ENCODE assay signal across 17 cellular contexts in genomic region chr6:34816635-34817301, GRCh38. TPM values are rescaled to one million over a fixed set of nuclear protein-coding genes. Genes with fewer than 3 reads are reported as not detected.
DNase-seq lines count a peak whose midpoint lies in the region; FAIRE-seq and TF ChIP-seq lines count a peak whose summit lies in the region.
"Had no signal": no experiment of that assay in that cellular context is flagged by ENCODE, and none has a peak within 500 bp of the region (broad histone marks: within the 10 kb centered on the region; RNA-seq: fewer than 3 reads in every experiment).

No MANE protein-coding gene starts in this region.

- no peaks in the 10 kb centered on the region for H3K27me3 ChIP-seq in smooth muscle cell (ENCODE audit: low read depth)

- peaks cover 3% of the 10 kb centered on the region for H3K9me3 Mint-ChIP-seq in glutamatergic neuron (ENCODE audit: unreplicated experiment)
- H3K9me3 Mint-ChIP-seq: activated T-cell treated with anti-CD3 and anti-CD28 coated beads, Interleukin-2, amount 50 U/mL, for 4 hours; CD4-positive, alpha-beta T cell; T-helper 2 cell treated with Interferon-gamma antibody and Interleukin-4, amounts not matched to agents 5 μg/mL and 100 μg/mL, for 36 hours had no signal

- H3K4me2 ChIP-seq in smooth muscle cell: peak overlapping the region; percentile 39

- H3K9me3 ChIP-seq in SK-N-MC (ENCODE audit: low read depth, low read length) (no peaks in the 10 kb centered on the region), smooth muscle cell (replicated peaks; ENCODE audit: low read depth) (no peaks in the 10 kb centered on the region)

- H3F3A ChIP-seq in smooth muscle cell (ENCODE audit: low read depth): no peaks in the 10 kb centered on the region

- H3K27ac ChIP-seq in SK-N-MC (peak overlapping the region; percentile 72), smooth muscle cell (ENCODE audit: low read depth) (peak overlapping the region; percentile 69)

- peak overlapping the region; percentile 24 for H3K9ac ChIP-seq in SK-N-MC (ENCODE audit: insufficient read length)
- H3K9ac ChIP-seq in smooth muscle cell (ENCODE audit: low read depth): peak overlapping the region; percentile 29

- peak overlapping the region; percentile 43 for H2AFZ ChIP-seq in smooth muscle cell (ENCODE audit: low read depth)

- H4K20me1 ChIP-seq in smooth muscle cell (ENCODE audit: low read depth): no peaks in the 10 kb centered on the region

- H3K4me1 ChIP-seq in smooth muscle cell (ENCODE audit: low read depth): peaks cover 4% of the 10 kb centered on the region

- H3K36me3 ChIP-seq in SK-N-MC (ENCODE audit: insufficient read depth, low read length) (peaks cover 3% of the 10 kb centered on the region; the same call in 1 of the 2 replicates), smooth muscle cell (ENCODE audit: low read depth) (no peaks in the 10 kb centered on the region)

- TF ChIP-seq CTCF in GM12864 (IDR thresholded peaks at IDR 0.05; ENCODE audit: low read depth, low read length, missing control alignments) (no peak), glutamatergic neuron (IDR thresholded peaks at IDR 0.05; ENCODE audit: partially characterized antibody, unreplicated experiment) (no peak), smooth muscle cell (IDR thresholded peaks at IDR 0.05; ENCODE audit: borderline replicate concordance, insufficient read depth, poor library complexity, severe bottlenecking) (no peak)

- H3K27ac Mint-ChIP-seq in glutamatergic neuron (ENCODE audit: unreplicated experiment): peak overlapping the region; percentile 94
- H3K27ac Mint-ChIP-seq: CD4-positive, alpha-beta T cell; T-helper 2 cell treated with Interferon-gamma antibody and Interleukin-4, amounts not matched to agents 5 μg/mL and 100 μg/mL, for 36 hours had no signal

- DNase-seq in GM12864 (ENCODE audit: low read depth) (no peak), SK-N-MC (ENCODE audit: low read depth, low spot score) (no peak), glutamatergic neuron (no peak), smooth muscle cell (lab: John Stamatoyannopoulos, UW; ENCODE audit: unreplicated experiment) (no peak), NCI-H1417 treated with DMSO at 0.1 percent for 48 hours (lab: John Stamatoyannopoulos, UW) (no peak), D341Med (ENCODE audit: low spot score) (no peak), glomerular visceral epithelial cell (ENCODE audit: extremely low spot score) (no peak), GM12892 (ENCODE audit: insufficient read length) (no peak)
- DNase-seq: activated CD4-positive, alpha-beta T cell treated with anti-CD3 and anti-CD28 coated beads, Interleukin-2, amount 50 U/mL, for 4 hours; activated T-cell treated with anti-CD3 and anti-CD28 coated beads, Interleukin-2, amount 50 U/mL, for 4 hours; CD4-positive, alpha-beta T cell; kidney; NCI-H2029; NCI-H526 treated with DMSO at 0.1 percent for 48 hours; posterior cingulate gyrus; stimulated activated CD4-positive, alpha-beta T cell treated with anti-CD3 and anti-CD28 coated beads, Interleukin-12 subunit alpha, Interleukin-12 subunit beta, amount 100 ng/mL, for 4 hours had no signal

- no peaks in the 10 kb centered on the region for H3K27me3 Mint-ChIP-seq in glutamatergic neuron (ENCODE audit: unreplicated experiment)
- H3K27me3 Mint-ChIP-seq: CD4-positive, alpha-beta T cell had no signal

- peaks cover 41% of the 10 kb centered on the region for H3K79me2 ChIP-seq in smooth muscle cell (ENCODE audit: low read depth)

- no peak for TF ChIP-seq POLR2A in GM12892 (IDR thresholded peaks at IDR 0.05; ENCODE audit: low read depth, low read length)

- H3K4me3 ChIP-seq in GM12864 (ENCODE audit: low read depth, low read length) (peak overlapping the region; percentile 20; the same call in 1 of the 2 replicates), SK-N-MC (no peak overlapping the region), smooth muscle cell (no peak overlapping the region)

- H3K4me3 Mint-ChIP-seq in glutamatergic neuron (ENCODE audit: unreplicated experiment): peak overlapping the region; percentile 46
- H3K4me3 Mint-ChIP-seq: activated T-cell treated with anti-CD3 and anti-CD28 coated beads, Interleukin-2, amount 50 U/mL, for 4 hours; CD4-positive, alpha-beta T cell; T-helper 2 cell treated with Interferon-gamma antibody and Interleukin-4, amounts not matched to agents 5 μg/mL and 100 μg/mL, for 36 hours had no signal

- H3K36me3 Mint-ChIP-seq in glutamatergic neuron (ENCODE audit: unreplicated experiment): no peaks in the 10 kb centered on the region

- no peak for FAIRE-seq in GM12892 (lab: Jason Lieb, UNC)
- FAIRE-seq: kidney had no signal

- H3K4me1 Mint-ChIP-seq in glutamatergic neuron (ENCODE audit: low read depth, unreplicated experiment): peaks cover 40% of the 10 kb centered on the region

- 87% methylated on average over 5 of the region's 5 CpGs for WGBS in smooth muscle cell (ENCODE audit: low lambda C conversion rate)

RNA-seq across cellular contexts. Expression of gene BLTP3A, which starts 24.9 kb away (rescaled TPM):
- total RNA-seq in glutamatergic neuron (ENCODE audit: unreplicated experiment): 27.8 TPM
- total RNA-seq in smooth muscle cell: 3.7 and 5.2 TPM in 2 replicates
- polyA plus RNA-seq in smooth muscle cell: 1.0 and 1.1 TPM in 2 replicates
- 5.7 TPM for polyA plus RNA-seq in GM12892 (2012; ENCODE audit: missing spikeins)

RNA-seq across cellular contexts. Expression of gene SNRPC, which starts 59.5 kb away (rescaled TPM):
- total RNA-seq in glutamatergic neuron (ENCODE audit: unreplicated experiment) (95.9 TPM), smooth muscle cell (96.0 and 133 TPM in 2 replicates)
- polyA plus RNA-seq in smooth muscle cell: 340 and 357 TPM in 2 replicates
- polyA plus RNA-seq in GM12892 (2012; ENCODE audit: missing spikeins): 167 TPM
